ENCODE assay signal across 22 cellular contexts in genomic region chr10:110444009-110444347, GRCh38. TPM values are rescaled to one million over a fixed set of nuclear protein-coding genes. Genes with fewer than 3 reads are reported as not detected.
DNase-seq lines count a peak whose midpoint lies in the region; ATAC-seq and TF ChIP-seq lines count a peak whose summit lies in the region.
"Had no signal": no experiment of that assay in that cellular context is flagged by ENCODE, and none has a peak within 500 bp of the region (broad histone marks: within the 10 kb centered on the region; RNA-seq: fewer than 3 reads in every experiment).

No MANE protein-coding gene starts in this region.

- H3K4me1 ChIP-seq in A673 (ENCODE audit: insufficient read depth, low read length, poor library complexity, severe bottlenecking): peaks cover 10% of the 10 kb centered on the region
- H3K4me1 ChIP-seq in SJCRH30: peaks cover 23% of the 10 kb centered on the region
- H3K4me1 ChIP-seq: right lobe of liver had no signal

- CTCF ChIA-PET in A673 (lab: Charles Lee): no interaction called here

- no peaks in the 10 kb centered on the region for H3K36me3 ChIP-seq in A673 (ENCODE audit: insufficient read depth, low read length, poor library complexity, severe bottlenecking)
- H3K36me3 ChIP-seq in SJCRH30: no peaks in the 10 kb centered on the region
- H3K36me3 ChIP-seq: adrenal gland, esophagus muscularis mucosa, ovary, right lobe of liver had no signal

- no peak for TF ChIP-seq RAD21 in Ishikawa (IDR thresholded peaks at IDR 0.05; ENCODE audit: low read depth)

- POLR2A ChIA-PET in A673 (lab: Charles Lee; ENCODE audit: low non-redundant PET): no interaction called here

- ATAC-seq in left ventricle myocardium superior (peak; percentile 94), HG03521 (IDR thresholded peaks at IDR 0.05; ENCODE audit: unreplicated experiment) (no peak)
- ATAC-seq: PC-3, right lobe of liver had no signal

- intact Hi-C loops in A673 (cut with micrococcal nuclease; ENCODE audit: unreplicated experiment) (no loop called here), left ventricle myocardium superior (cut with micrococcal nuclease) (no loop called here)

- no peak for TF ChIP-seq CTCF in A673 (conservative IDR thresholded peaks at IDR 0.05; ENCODE audit: low read depth, low read length)

- no peak overlapping the region for H3K27ac ChIP-seq in A673 (ENCODE audit: low read depth, low read length, poor library complexity, severe bottlenecking)
- H3K27ac ChIP-seq in SJCRH30: no peak overlapping the region
- H3K27ac ChIP-seq: adrenal gland, esophagus muscularis mucosa, ovary, right lobe of liver, SK-N-MC had no signal

- H3K27me3 ChIP-seq in A673 (replicated peaks; ENCODE audit: insufficient read depth, low read depth, low read length, poor library complexity): no peaks in the 10 kb centered on the region
- no peaks in the 10 kb centered on the region for H3K27me3 ChIP-seq in SJCRH30
- H3K27me3 ChIP-seq: adrenal gland, esophagus muscularis mucosa, ovary, right lobe of liver had no signal

- H3K9me3 ChIP-seq in A673 (ENCODE audit: low read depth, low read length, poor library complexity, severe bottlenecking) (no peaks in the 10 kb centered on the region), SJCRH30 (replicated peaks) (no peaks in the 10 kb centered on the region)
- H3K9me3 ChIP-seq: adrenal gland, esophagus muscularis mucosa, ovary, right lobe of liver had no signal

- BruUV-seq in A673 (replicated peaks; lab: Mats Ljungman, UMichigan): no TSS peak

- peak; percentile 26 for DNase-seq in A673 (ENCODE audit: low spot score)
- DNase-seq in SJCRH30: peak; percentile 44 to 55
- peak; percentile 69 for DNase-seq in left ventricle myocardium superior
- no peak for DNase-seq in effector CD4-positive, alpha-beta T cell
- no peak for DNase-seq in NCI-H1436 (lab: John Stamatoyannopoulos, UW)
- no peak for DNase-seq in stimulated activated CD4-positive, alpha-beta T cell treated with anti-CD3 and anti-CD28 coated beads, Interleukin-4, amount 100 ng/mL, for 1 hour
- DNase-seq: activated CD4-positive, CD25-positive, alpha-beta regulatory T cell treated with anti-CD3 and anti-CD28 coated beads, Interleukin-2, amount 50 U/mL, for 72 hours; CD4-positive, alpha-beta memory T cell; DMS79; effector CD8-positive, alpha-beta T cell; HFFc6; KBM-7; NCI-H2081 treated with DMSO at 0.1 percent for 48 hours; ovary; PC-3; stimulated activated naive CD4-positive, alpha-beta T cell had no signal

- TF ChIP-seq EP300 in Ishikawa (IDR thresholded peaks at IDR 0.05; ENCODE audit: borderline replicate concordance): no peak

- no peak overlapping the region for H3K4me3 ChIP-seq in A673 (ENCODE audit: low read depth, low read length, poor library complexity, severe bottlenecking)
- H3K4me3 ChIP-seq in SJCRH30: no peak overlapping the region
- H3K4me3 ChIP-seq: adrenal gland, esophagus muscularis mucosa, ovary, right lobe of liver, SK-N-MC had no signal

TF ChIP-seq in Ishikawa, 13 proteins besides CTCF, POLR2A, EP300 and RAD21:
- no peak for TF ChIP-seq FOXM1 (IDR thresholded peaks at IDR 0.05; ENCODE audit: borderline replicate concordance, low read depth)
- no peak for TF ChIP-seq YY1 (IDR thresholded peaks at IDR 0.05; ENCODE audit: low read depth)
- no peak; the same call in 1 of the 2 replicates for TF ChIP-seq TAF1 (IDR thresholded peaks at IDR 0.05; ENCODE audit: low read depth)
- no peak for TF ChIP-seq USF1 (IDR thresholded peaks at IDR 0.05)
- TF ChIP-seq EGR1 (IDR thresholded peaks at IDR 0.05): no peak
- 0 out of 2 replicates have a peak, but pooled peaks have one; percentile 34 for TF ChIP-seq NFIC (IDR thresholded peaks at IDR 0.05)
- no peak for TF ChIP-seq ZBTB7A (IDR thresholded peaks at IDR 0.05; ENCODE audit: low read depth)

RNA-seq across cellular contexts. Expression of gene DUSP5, which starts 53.7 kb away (rescaled TPM):
- total RNA-seq in A673 (2021) (23.2 and 29.3 TPM in 2 replicates), left ventricle myocardium superior (7.1 TPM)
- 5.3 and 6.0 TPM in 2 replicates for total RNA-seq in SJCRH30 (2014; rRNA removed; shearing (Covaris generic))

Comparison
In these comparisons a context has a peak if more than half of its experiments do, and no peak if none do; other contexts are left out.
1. DNase-seq: peak in A673 (single experiment), SJCRH30 (2 of 2) and left ventricle myocardium superior (single experiment); none in effector CD4-positive, alpha-beta T cell (single experiment), NCI-H1436 (single experiment) and stimulated activated CD4-positive, alpha-beta T cell treated with anti-CD3 and anti-CD28 coated beads, Interleukin-4, amount 100 ng/mL, for 1 hour (single experiment).